Comparison of ENCODE assay signal across 1 cellular context in genomic region chr2:174011796-174012195, GRCh38.
A peak's percentile ranks its signal among the peaks of the same experiment; 100 is the strongest.
TF ChIP-seq lines count a peak whose summit lies in the region.

No MANE protein-coding gene starts in this region.

TF ChIP-seq in HepG2, 621 proteins besides CTCF, POLR2A, EP300 and RAD21:
- TF ChIP-seq ELF4 (CRISPR knock-in tag; IDR thresholded peaks at IDR 0.05; ENCODE audit: borderline replicate concordance) (no peak), HNF4A (CRISPR knock-in tag; IDR thresholded peaks at IDR 0.05) (peak; percentile 49; the same call in 1 of the 2 replicates), ZNF530 (CRISPR knock-in tag; IDR thresholded peaks at IDR 0.05; ENCODE audit: low read depth) (no peak), ZNF660 (CRISPR knock-in tag; IDR thresholded peaks at IDR 0.05; ENCODE audit: borderline replicate concordance, low read depth) (no peak), ZNF550 (CRISPR knock-in tag; IDR thresholded peaks at IDR 0.05; ENCODE audit: borderline replicate concordance) (no peak), CAMTA2 (CRISPR knock-in tag; IDR thresholded peaks at IDR 0.05; ENCODE audit: borderline replicate concordance) (no peak), ZNF746 (CRISPR knock-in tag; IDR thresholded peaks at IDR 0.05) (no peak), DRAP1 (CRISPR knock-in tag; IDR thresholded peaks at IDR 0.05) (no peak), ZNF225 (CRISPR knock-in tag; IDR thresholded peaks at IDR 0.05) (no peak), HNRNPL (IDR thresholded peaks at IDR 0.05; ENCODE audit: low read depth, low read length) (no peak), IKZF5 (CRISPR knock-in tag; IDR thresholded peaks at IDR 0.05) (no peak), ZNF629 (CRISPR knock-in tag; conservative IDR thresholded peaks at IDR 0.05) (peak; percentile 55; the same call in 1 of the 2 replicates)
